8 cellular contexts compared by ENCODE assay signal in the genomic region with DNA sequence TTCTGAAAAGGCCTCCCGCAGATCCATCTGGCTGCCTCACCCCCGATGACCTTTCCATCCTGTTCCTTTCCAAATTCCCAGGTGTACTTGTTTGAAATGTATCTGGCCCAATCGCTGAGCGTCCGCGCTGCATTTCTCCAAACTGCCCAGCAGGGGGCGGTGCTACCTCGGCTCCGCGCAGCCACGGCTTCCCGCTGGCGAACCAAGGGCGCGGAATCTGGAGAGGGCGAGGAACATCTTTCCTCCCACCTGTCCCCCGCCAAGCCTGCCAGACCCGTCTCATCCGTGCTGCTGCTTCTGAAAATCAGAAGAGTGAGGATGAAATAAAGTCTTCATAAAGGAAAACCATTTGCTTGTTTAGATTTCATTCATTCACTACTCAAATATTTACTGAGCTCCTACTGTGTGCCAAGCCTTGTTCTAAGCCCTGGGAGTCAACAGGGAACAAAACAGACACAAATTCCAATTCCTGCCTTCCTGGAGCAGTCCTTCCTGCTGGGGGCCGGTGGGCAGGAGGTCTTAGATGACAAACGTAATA. TPM values are rescaled to one million over a fixed set of nuclear protein-coding genes. Genes with fewer than 3 reads are reported as not detected.
DNase-seq lines count a peak whose midpoint lies in the region; ATAC-seq and TF ChIP-seq lines count a peak whose summit lies in the region.

No MANE protein-coding gene starts in this region.

- CTCF ChIA-PET in Panc1 (lab: Charles Lee) = interaction anchor here (0.6 to 1.0 kb wide), 3 partner anchors 361 to 378 kb away, joined by 3 to 5 read pairs (median 4); no protein-coding TSS in a partner anchor

- ATAC-seq in Panc1 (peak; percentile 80), HG03196 (IDR thresholded peaks at IDR 0.05; ENCODE audit: unreplicated experiment) (no peak)

- POLR2A ChIA-PET in Panc1 (lab: Charles Lee) = no interaction called here

- H3K27me3 ChIP-seq in Panc1 (ENCODE audit: control insufficient read depth, insufficient read depth, low read length) (no peaks in the 10 kb centered on the region; the same call in 1 of the 2 replicates), uterus (peaks cover 0 to 3% of the 10 kb centered on the region in 2 donors)

- TF ChIP-seq POLR2A in uterus (IDR thresholded peaks at IDR 0.05) = no peak

- DNase-seq in CD1c-positive myeloid dendritic cell (ENCODE audit: extremely low spot score) (peak; percentile 70), HT-29 (ENCODE audit: low spot score) (peak; percentile 49), Panc1 (ENCODE audit: low read depth, low spot score) (peak; percentile 36), globus pallidus (ENCODE audit: low spot score) (peak; percentile 16), pons (ENCODE audit: low spot score) (peak; percentile 27), uterus (peak in 1 of 2 donors; percentile 35)
- peak; percentile 30 for DNase-seq in activated effector memory CD4-positive, alpha-beta T cell treated with Interleukin-2 at 50 U/mL for 16 hours

- in situ Hi-C loops in Panc1 (cut with HindIII; ENCODE audit: low pct_unique_long_range_greater_than_20kb, low sequenced_read_pairs) = no loop called here

- H3K9me3 ChIP-seq in Panc1 (ENCODE audit: control insufficient read depth, insufficient read depth, low read depth, low read length) = no peaks in the 10 kb centered on the region
- no peaks in the 10 kb centered on the region for H3K9me3 ChIP-seq in uterus

- TF ChIP-seq CTCF in Panc1 (IDR thresholded peaks at IDR 0.05) (peak; percentile 98), uterus (IDR thresholded peaks at IDR 0.05) (peak; percentile 52 to 83 (median 67))

- H3K27ac ChIP-seq in Panc1 (ENCODE audit: low read length) (no peak overlapping the region), uterus (no peak overlapping the region)

- intact Hi-C loops in Panc1 (cut with micrococcal nuclease; ENCODE audit: unreplicated experiment) (loop anchor here (5.0 kb wide), 1 partner anchor 360 kb away; no protein-coding TSS in a partner anchor), uterus (cut with DNase I; ENCODE audit: low total_unique reads) (no loop called here)

- H3K4me3 ChIP-seq in Panc1 (ENCODE audit: low read depth in 2 of 2, low read length in 2 of 2) (no peak overlapping the region), uterus (no peak overlapping the region)

- H3K4me1 ChIP-seq in Panc1 (ENCODE audit: control insufficient read depth, insufficient read depth, low read length) = peaks cover 3% of the 10 kb centered on the region; the same call in 1 of the 2 replicates
- no peaks in the 10 kb centered on the region for H3K4me1 ChIP-seq in uterus

- no TSS peak for BruUV-seq in Panc1 (replicated peaks; lab: Mats Ljungman, UMichigan)

- H3K36me3 ChIP-seq in Panc1 (ENCODE audit: control insufficient read depth, insufficient read depth, low read length) = no peaks in the 10 kb centered on the region
- H3K36me3 ChIP-seq in uterus = no peaks in the 10 kb centered on the region

RNA-seq across cellular contexts. Expression of a gene that starts 16.8 kb away (rescaled TPM):
- total RNA-seq in HT-29 (2014; rRNA removed; shearing (Covaris generic)) = 0.21 TPM in 1 of 2 replicates, not detected in the other
- total RNA-seq in Panc1 (2021; ENCODE audit: unreplicated experiment) = not detected
- polyA plus RNA-seq in Panc1 (2012; ENCODE audit: insufficient read length) = not detected
- 1 to 10 TPM in 1 of 4 donors, not detected in 3; 2.7 TPM for total RNA-seq in uterus
